In genomic region chr7:52163311-52163710, GRCh38 we compare ENCODE assay signal across 25 cellular contexts.
"Had no signal": no experiment of that assay in that cellular context is flagged by ENCODE, and none has a peak within 500 bp of the region (broad histone marks: within the 10 kb centered on the region; RNA-seq: fewer than 3 reads in every experiment).

No MANE protein-coding gene starts in this region.

- H3K4me1 ChIP-seq: neural progenitor cell, pancreas, prostate gland, right lobe of liver, stomach, thyroid gland, tibial nerve, upper lobe of left lung, vagina had no signal

- H3K36me3 ChIP-seq: neural progenitor cell, neutrophil, pancreas, prostate gland, right lobe of liver, sigmoid colon, stomach, thoracic aorta, thyroid gland, tibial nerve, upper lobe of left lung, vagina had no signal

- H3K27me3 ChIP-seq: neural progenitor cell, neutrophil, pancreas, right lobe of liver, sigmoid colon, stomach, thyroid gland, tibial nerve, upper lobe of left lung, vagina had no signal

- H3K9me3 ChIP-seq: neutrophil, pancreas, prostate gland, right lobe of liver, sigmoid colon, stomach, thoracic aorta, thyroid gland, tibial nerve, upper lobe of left lung, vagina had no signal

- H3K9ac ChIP-seq: neural progenitor cell had no signal

- DNase-seq: naive thymus-derived CD4-positive, alpha-beta T cell; natural killer cell; nucleus accumbens; pancreas; right cardiac atrium; right lobe of liver; sigmoid colon; small intestine; stimulated activated CD4-positive, alpha-beta T cell treated with anti-CD3 and anti-CD28 coated beads, Interleukin-15, amount 100 ng/mL, for 24 hours; stimulated activated CD4-positive, alpha-beta T cell treated with anti-CD3 and anti-CD28 coated beads, Interleukin-2, amount 100 ng/mL, for 24 hours; stimulated activated CD4-positive, alpha-beta T cell treated with anti-CD3 and anti-CD28 coated beads, Interleukin-2, amount 100 ng/mL, for 48 hours; stimulated activated CD4-positive, alpha-beta T cell treated with anti-CD3 and anti-CD28 coated beads, Interleukin-4, amount 100 ng/mL, for 24 hours; stimulated activated naive B cell treated with anti-CD40 and anti-IgM and Interleukin-4, amounts not matched to agents 10 μg/mL and 1 μg/mL and 100 μg/mL, for 72 hours; stimulated activated naive CD4-positive, alpha-beta T cell treated with Interleukin-2 at 50 U/mL for 16 hours; stomach; thyroid gland; trophoblast cell; upper lobe of left lung had no signal

- H3K27ac ChIP-seq: neural progenitor cell, neutrophil, pancreas, prostate gland, right lobe of liver, sigmoid colon, stomach, thoracic aorta, thyroid gland, tibial nerve, upper lobe of left lung, vagina had no signal

- H3K4me2 ChIP-seq: neural progenitor cell had no signal

- H3K4me3 ChIP-seq: neural progenitor cell, pancreas, prostate gland, right lobe of liver, sigmoid colon, stomach, thoracic aorta, thyroid gland, tibial nerve, upper lobe of left lung, vagina had no signal

- ATAC-seq: naive thymus-derived CD4-positive, alpha-beta T cell; natural killer cell; pancreas; right cardiac atrium; right lobe of liver; stimulated activated effector memory CD8-positive, alpha-beta T cell treated with anti-CD3 and anti-CD28 coated beads, Interleukin-12 subunit alpha, Interleukin-12 subunit beta, amount 100 ng/mL, for 72 hours; stimulated activated naive B cell treated with anti-CD40 and anti-IgM and Interleukin-4, amounts not matched to agents 10 μg/mL and 1 μg/mL and 100 μg/mL, for 72 hours had no signal
